1 cellular context compared by ENCODE assay signal in the genomic region with DNA sequence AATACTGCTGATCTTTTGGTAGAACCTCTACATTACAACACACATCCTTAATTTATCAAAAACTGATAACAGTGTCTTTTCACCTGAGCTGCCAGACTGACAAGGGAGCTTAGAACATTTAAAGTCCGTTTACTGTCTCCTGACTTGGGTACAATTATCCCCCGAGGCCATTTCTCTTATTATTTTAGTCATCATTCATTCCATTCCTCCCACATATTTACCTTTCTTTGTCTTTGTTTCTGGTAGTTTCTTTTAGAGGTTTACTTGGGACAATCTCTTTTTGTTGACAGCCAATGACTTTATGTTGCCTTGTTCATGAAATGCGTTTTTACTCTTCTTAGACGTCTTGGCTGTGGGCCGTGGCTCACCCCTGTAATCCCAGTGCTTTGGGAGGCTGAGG.
TF ChIP-seq lines count a peak whose summit lies in the region.

No MANE protein-coding gene starts in this region.

TF ChIP-seq in GM23338, 12 proteins besides CTCF, POLR2A, EP300 and RAD21 (continued from another document):
- TF ChIP-seq, protein P1, sequence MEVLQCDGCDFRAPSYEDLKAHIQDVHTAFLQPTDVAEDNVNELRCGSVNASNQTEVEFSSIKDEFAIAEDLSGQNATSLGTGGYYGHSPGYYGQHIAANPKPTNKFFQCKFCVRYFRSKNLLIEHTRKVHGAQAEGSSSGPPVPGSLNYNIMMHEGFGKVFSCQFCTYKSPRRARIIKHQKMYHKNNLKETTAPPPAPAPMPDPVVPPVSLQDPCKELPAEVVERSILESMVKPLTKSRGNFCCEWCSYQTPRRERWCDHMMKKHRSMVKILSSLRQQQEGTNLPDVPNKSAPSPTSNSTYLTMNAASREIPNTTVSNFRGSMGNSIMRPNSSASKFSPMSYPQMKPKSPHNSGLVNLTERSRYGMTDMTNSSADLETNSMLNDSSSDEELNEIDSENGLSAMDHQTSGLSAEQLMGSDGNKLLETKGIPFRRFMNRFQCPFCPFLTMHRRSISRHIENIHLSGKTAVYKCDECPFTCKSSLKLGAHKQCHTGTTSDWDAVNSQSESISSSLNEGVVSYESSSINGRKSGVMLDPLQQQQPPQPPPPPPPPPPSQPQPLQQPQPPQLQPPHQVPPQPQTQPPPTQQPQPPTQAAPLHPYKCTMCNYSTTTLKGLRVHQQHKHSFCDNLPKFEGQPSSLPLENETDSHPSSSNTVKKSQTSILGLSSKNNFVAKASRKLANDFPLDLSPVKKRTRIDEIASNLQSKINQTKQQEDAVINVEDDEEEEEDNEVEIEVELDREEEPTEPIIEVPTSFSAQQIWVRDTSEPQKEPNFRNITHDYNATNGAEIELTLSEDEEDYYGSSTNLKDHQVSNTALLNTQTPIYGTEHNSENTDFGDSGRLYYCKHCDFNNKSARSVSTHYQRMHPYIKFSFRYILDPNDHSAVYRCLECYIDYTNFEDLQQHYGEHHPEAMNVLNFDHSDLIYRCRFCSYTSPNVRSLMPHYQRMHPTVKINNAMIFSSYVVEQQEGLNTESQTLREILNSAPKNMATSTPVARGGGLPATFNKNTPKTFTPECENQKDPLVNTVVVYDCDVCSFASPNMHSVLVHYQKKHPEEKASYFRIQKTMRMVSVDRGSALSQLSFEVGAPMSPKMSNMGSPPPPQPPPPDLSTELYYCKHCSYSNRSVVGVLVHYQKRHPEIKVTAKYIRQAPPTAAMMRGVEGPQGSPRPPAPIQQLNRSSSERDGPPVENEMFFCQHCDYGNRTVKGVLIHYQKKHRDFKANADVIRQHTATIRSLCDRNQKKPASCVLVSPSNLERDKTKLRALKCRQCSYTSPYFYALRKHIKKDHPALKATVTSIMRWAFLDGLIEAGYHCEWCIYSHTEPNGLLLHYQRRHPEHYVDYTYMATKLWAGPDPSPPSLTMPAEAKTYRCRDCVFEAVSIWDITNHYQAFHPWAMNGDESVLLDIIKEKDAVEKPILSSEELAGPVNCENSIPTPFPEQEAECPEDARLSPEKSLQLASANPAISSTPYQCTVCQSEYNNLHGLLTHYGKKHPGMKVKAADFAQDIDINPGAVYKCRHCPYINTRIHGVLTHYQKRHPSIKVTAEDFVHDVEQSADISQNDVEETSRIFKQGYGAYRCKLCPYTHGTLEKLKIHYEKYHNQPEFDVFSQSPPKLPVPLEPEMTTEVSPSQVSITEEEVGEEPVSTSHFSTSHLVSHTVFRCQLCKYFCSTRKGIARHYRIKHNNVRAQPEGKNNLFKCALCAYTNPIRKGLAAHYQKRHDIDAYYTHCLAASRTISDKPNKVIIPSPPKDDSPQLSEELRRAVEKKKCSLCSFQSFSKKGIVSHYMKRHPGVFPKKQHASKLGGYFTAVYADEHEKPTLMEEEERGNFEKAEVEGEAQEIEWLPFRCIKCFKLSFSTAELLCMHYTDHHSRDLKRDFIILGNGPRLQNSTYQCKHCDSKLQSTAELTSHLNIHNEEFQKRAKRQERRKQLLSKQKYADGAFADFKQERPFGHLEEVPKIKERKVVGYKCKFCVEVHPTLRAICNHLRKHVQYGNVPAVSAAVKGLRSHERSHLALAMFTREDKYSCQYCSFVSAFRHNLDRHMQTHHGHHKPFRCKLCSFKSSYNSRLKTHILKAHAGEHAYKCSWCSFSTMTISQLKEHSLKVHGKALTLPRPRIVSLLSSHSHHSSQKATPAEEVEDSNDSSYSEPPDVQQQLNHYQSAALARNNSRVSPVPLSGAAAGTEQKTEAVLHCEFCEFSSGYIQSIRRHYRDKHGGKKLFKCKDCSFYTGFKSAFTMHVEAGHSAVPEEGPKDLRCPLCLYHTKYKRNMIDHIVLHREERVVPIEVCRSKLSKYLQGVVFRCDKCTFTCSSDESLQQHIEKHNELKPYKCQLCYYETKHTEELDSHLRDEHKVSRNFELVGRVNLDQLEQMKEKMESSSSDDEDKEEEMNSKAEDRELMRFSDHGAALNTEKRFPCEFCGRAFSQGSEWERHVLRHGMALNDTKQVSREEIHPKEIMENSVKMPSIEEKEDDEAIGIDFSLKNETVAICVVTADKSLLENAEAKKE (CRISPR knock-in tag; IDR thresholded peaks at IDR 0.05): no peak
- TF ChIP-seq EZH2 (IDR thresholded peaks at IDR 0.05; ENCODE audit: low read depth, unreplicated experiment) (no peak), NANOG (IDR thresholded peaks at IDR 0.05; ENCODE audit: borderline replicate concordance) (no peak), POLR2AphosphoS5 (IDR thresholded peaks at IDR 0.05; ENCODE audit: low read depth) (no peak), ZNF114 (CRISPR knock-in tag; IDR thresholded peaks at IDR 0.05) (no peak)
- TF ChIP-seq, protein P2, sequence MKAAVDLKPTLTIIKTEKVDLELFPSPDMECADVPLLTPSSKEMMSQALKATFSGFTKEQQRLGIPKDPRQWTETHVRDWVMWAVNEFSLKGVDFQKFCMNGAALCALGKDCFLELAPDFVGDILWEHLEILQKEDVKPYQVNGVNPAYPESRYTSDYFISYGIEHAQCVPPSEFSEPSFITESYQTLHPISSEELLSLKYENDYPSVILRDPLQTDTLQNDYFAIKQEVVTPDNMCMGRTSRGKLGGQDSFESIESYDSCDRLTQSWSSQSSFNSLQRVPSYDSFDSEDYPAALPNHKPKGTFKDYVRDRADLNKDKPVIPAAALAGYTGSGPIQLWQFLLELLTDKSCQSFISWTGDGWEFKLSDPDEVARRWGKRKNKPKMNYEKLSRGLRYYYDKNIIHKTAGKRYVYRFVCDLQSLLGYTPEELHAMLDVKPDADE (IDR thresholded peaks at IDR 0.05): no peak
